In genomic region chr1:207112907-207113306, GRCh38 we compare ENCODE assay signal across 27 cellular contexts. TPM values are rescaled to one million over a fixed set of nuclear protein-coding genes. Genes with fewer than 3 reads are reported as not detected.
DNase-seq lines count a peak whose midpoint lies in the region; ATAC-seq, FAIRE-seq and TF ChIP-seq lines count a peak whose summit lies in the region.
"Had no signal": no experiment of that assay in that cellular context is flagged by ENCODE, and none has a peak within 500 bp of the region (broad histone marks: within the 10 kb centered on the region; RNA-seq: fewer than 3 reads in every experiment).

No MANE protein-coding gene starts in this region.

- no peaks in the 10 kb centered on the region for H3K4me1 ChIP-seq in K562 (replicated peaks in 1 of 2; ENCODE audit: control insufficient read depth in 2 of 2, insufficient read depth in 2 of 2, low read length in 2 of 2)
- no peaks in the 10 kb centered on the region for H3K4me1 ChIP-seq in left lung
- H3K4me1 ChIP-seq: A549; BE2C; BLaER1 treated with 17β-estradiol and CSF1 and Interleukin-3, amounts not matched to agents 10 nM and 100 nM had no signal

- H3K9ac ChIP-seq in K562 (ENCODE audit: insufficient read depth in 1 of 2, low read depth in 2 of 2, low read length in 2 of 2) = no peak overlapping the region
- H3K9ac ChIP-seq: BLaER1 treated with 17β-estradiol and CSF1 and Interleukin-3, amounts not matched to agents 10 nM and 100 nM; GM23248 had no signal

- H3K27me3 ChIP-seq in K562 (ENCODE audit: control insufficient read depth in 2 of 2, insufficient read depth in 2 of 2, low read length in 2 of 2) = no peaks in the 10 kb centered on the region
- no peaks in the 10 kb centered on the region for H3K27me3 ChIP-seq in left lung
- H3K27me3 ChIP-seq: BLaER1 treated with 17β-estradiol and CSF1 and Interleukin-3, amounts not matched to agents 10 nM and 100 nM had no signal

- no peaks in the 10 kb centered on the region for H4K20me1 ChIP-seq in K562 (replicated peaks; ENCODE audit: control insufficient read depth, insufficient read depth, low read length)
- H4K20me1 ChIP-seq: BLaER1 treated with 17β-estradiol and CSF1 and Interleukin-3, amounts not matched to agents 10 nM and 100 nM had no signal

- WGBS in K562 (ENCODE audit: insufficient coverage, low coverage, missing lambda C conversion rate) = 13% methylated on average over 2 of the region's 2 CpGs

- BruUV-seq in K562 (replicated peaks; lab: Mats Ljungman, UMichigan) = no TSS peak

- no peaks in the 10 kb centered on the region for H3K9me3 Mint-ChIP-seq in nephron
- H3K9me3 Mint-ChIP-seq: CD14-positive monocyte; CD4-positive, alpha-beta T cell; CD8-positive, alpha-beta memory T cell; H9; HFFc6 had no signal

- no peak overlapping the region for H3K27ac ChIP-seq in K562 (ENCODE audit: extremely low read depth, low read depth, low read length)
- no peak overlapping the region for H3K27ac ChIP-seq in left lung
- H3K27ac ChIP-seq: A549; BLaER1 treated with 17β-estradiol and CSF1 and Interleukin-3, amounts not matched to agents 10 nM and 100 nM; GM23248 had no signal

- H3K4me2 ChIP-seq in K562 (ENCODE audit: insufficient read depth, low read length) = no peak overlapping the region
- H3K4me2 ChIP-seq: A549; BLaER1 treated with 17β-estradiol and CSF1 and Interleukin-3, amounts not matched to agents 10 nM and 100 nM had no signal

- no peak for FAIRE-seq in K562 (lab: Jason Lieb, UNC)
- FAIRE-seq: A549, G401.6, GM12892, GM19239 had no signal

- no peaks in the 10 kb centered on the region for H3K9me3 ChIP-seq in K562 (replicated peaks; ENCODE audit: control insufficient read depth, insufficient read depth, low read depth, low read length)
- H3K9me3 ChIP-seq in left lung = no peaks in the 10 kb centered on the region
- H3K9me3 ChIP-seq: A549; BE2C; BLaER1 treated with 17β-estradiol and CSF1 and Interleukin-3, amounts not matched to agents 10 nM and 100 nM had no signal

- POLR2A ChIA-PET in K562 (lab: Yijun Ruan, JAX) = interaction anchor here (0.6 to 0.9 kb wide), 2 partner anchors 8 to 53 kb away, joined by 3 read pairs; no protein-coding TSS in a partner anchor

- H3K4me1 Mint-ChIP-seq in nephron = peaks cover 22% of the 10 kb centered on the region
- H3K4me1 Mint-ChIP-seq: CD14-positive monocyte; CD8-positive, alpha-beta memory T cell had no signal

- no peaks in the 10 kb centered on the region for H3K79me2 ChIP-seq in K562 (ENCODE audit: control insufficient read depth, insufficient read depth, low read length)

- in situ Hi-C loops in K562 (cut with MboI) = no loop called here

- H3K9me1 ChIP-seq in K562 (ENCODE audit: control insufficient read depth, insufficient read depth, low read length) = no peaks in the 10 kb centered on the region

- no peak for TF ChIP-seq POLR2A in K562 (conservative IDR thresholded peaks at IDR 0.05)

- TF ChIP-seq CTCF in K562 (IDR thresholded peaks at IDR 0.05 in 2 of 3, conservative IDR thresholded peaks at IDR 0.05 in 1 of 3; ENCODE audit: insufficient read depth in 2 of 3, low read depth in 1 of 3, low read length in 3 of 3) = no peak
- no peak for TF ChIP-seq CTCF in nephron (IDR thresholded peaks at IDR 0.05; ENCODE audit: unreplicated experiment in 3 of 3)
- TF ChIP-seq CTCF in left lung (IDR thresholded peaks at IDR 0.05) = no peak

- peak overlapping the region; percentile 41 to 82 (median 58) for H3K27ac Mint-ChIP-seq in nephron
- H3K27ac Mint-ChIP-seq: CD14-positive monocyte; CD4-positive, alpha-beta T cell; CD8-positive, alpha-beta memory T cell; H9; HFFc6 had no signal

- no peak overlapping the region for H3K4me3 Mint-ChIP-seq in nephron
- H3K4me3 Mint-ChIP-seq: CD14-positive monocyte; CD4-positive, alpha-beta T cell; CD8-positive, alpha-beta memory T cell; H9; HFFc6 had no signal

- H3K4me3 ChIP-seq in K562 = no peak overlapping the region
- no peak overlapping the region for H3K4me3 ChIP-seq in left lung
- H3K4me3 ChIP-seq: A549; BLaER1 treated with 17β-estradiol and CSF1 and Interleukin-3, amounts not matched to agents 10 nM and 100 nM; GM23248 had no signal

- DNase-seq in K562 (ENCODE audit: extremely low read depth in 1 of 4, low spot score in 3 of 4) = no peak
- DNase-seq in left lobe of liver (ENCODE audit: low spot score) = no peak
- DNase-seq in iPS-NIHi11 (ENCODE audit: low spot score) = no peak
- DNase-seq in NCI-H1694 treated with DMSO at 0.1 percent for 48 hours (lab: John Stamatoyannopoulos, UW) = no peak
- no peak for DNase-seq in left lung
- DNase-seq: 8988T; ACHN; AML-193; BE2C; Calu3; CD4-positive, alpha-beta T cell; CD8-positive, alpha-beta memory T cell; DMS153; DND-41; GM23248; H9; HFFc6 had no signal

- intact Hi-C loops in K562 (cut with micrococcal nuclease) (no loop called here), left lung (cut with DNase I) (no loop called here)

- H3K36me3 Mint-ChIP-seq in nephron (ENCODE audit: low read depth) = no peaks in the 10 kb centered on the region
- H3K36me3 Mint-ChIP-seq: CD14-positive monocyte; CD8-positive, alpha-beta memory T cell had no signal

- no peak for TF ChIP-seq RAD21 in K562 (CRISPR knock-in tag; conservative IDR thresholded peaks at IDR 0.05 in 1 of 2, IDR thresholded peaks at IDR 0.05 in 1 of 2)

- H3K27me3 Mint-ChIP-seq in nephron (ENCODE audit: low read depth) = no peaks in the 10 kb centered on the region

- H3K36me3 ChIP-seq in K562 (ENCODE audit: control insufficient read depth, insufficient read depth, low read length) (no peaks in the 10 kb centered on the region), left lung (no peaks in the 10 kb centered on the region)
- H3K36me3 ChIP-seq: BE2C; BLaER1 treated with 17β-estradiol and CSF1 and Interleukin-3, amounts not matched to agents 10 nM and 100 nM had no signal

- CTCF ChIA-PET in K562 (lab: Yijun Ruan, JAX; ENCODE audit: low intra/inter-chr PET ratio) = no interaction called here

- H2AFZ ChIP-seq in K562 (ENCODE audit: low read depth, low read length) = 0 out of 2 replicates have a peak overlapping the region, but pooled peaks have one; percentile 10
- H2AFZ ChIP-seq: GM23248 had no signal

- ATAC-seq in K562 (no peak), left lobe of liver (peak; percentile 27), GM18502 (IDR thresholded peaks at IDR 0.05; ENCODE audit: poor library complexity, unreplicated experiment) (no peak), left lung (no peak)
- ATAC-seq: A549, HCT116 had no signal

- TF ChIP-seq EP300 in K562 (IDR thresholded peaks at IDR 0.05; ENCODE audit: low read length) = no peak

RNA-seq across cellular contexts. Expression of gene C4BPA, which starts 8.9 kb away (rescaled TPM):
- not detected in 2 replicates for total RNA-seq in K562 (2011; cell fraction: chromatin; rRNA removed; ENCODE audit: low replicate concordance)
- not detected in 2 replicates for total RNA-seq in K562 (2011; cell fraction: nucleolus; rRNA removed)
- not detected in 2 replicates for total RNA-seq in K562 (2011; cell fraction: nucleoplasm; rRNA removed)
- total RNA-seq in K562 (2014; rRNA removed) (not detected in 2 replicates), K562 (2014; rRNA removed; fragmentation: Illumina TruSeq; extraction: Trizol) (0.10 and 0.15 TPM in 2 replicates), K562 (2015; rRNA removed; fragmentation: Illumina TruSeq; extraction: Trizol) (0.22 and 0.23 TPM in 2 replicates), K562 (2021) (0.18 and 0.47 TPM in 2 replicates), left lobe of liver (792 TPM), left lung (10 to 100 TPM; 22.2 to 32.1 TPM)
- polyA plus RNA-seq in K562 (2011; rRNA removed) (0.04 TPM in 1 of 2 replicates, not detected in the other), K562 (2014; fragmentation: Illumina TruSeq; extraction: Trizol) (0.06 and 0.07 TPM in 2 replicates), K562 (2014; fragmentation: Nextera tagmentation; extraction: Ambion mirVana) (under 1 TPM in 1 of 2 experiments, not detected in 1; 0.06 TPM), K562 (2014; rRNA removed) (not detected in 2 replicates)
- polyA plus RNA-seq in K562 (2011; cell fraction: cytosol; rRNA removed) = not detected in 2 replicates
- polyA plus RNA-seq in K562 (2011; cell fraction: nucleus; rRNA removed) = not detected in 2 replicates
- polyA plus RNA-seq in K562 (2012) = 0.18 and 0.82 TPM in 2 replicates
- not detected in 2 replicates for polyA minus RNA-seq in K562 (2011; rRNA and poly(A)+ RNA removed)
- not detected in 2 replicates for polyA minus RNA-seq in K562 (2011; cell fraction: cytosol; rRNA and poly(A)+ RNA removed)
- polyA minus RNA-seq in K562 (2011; cell fraction: nucleus; rRNA and poly(A)+ RNA removed) = not detected in 2 replicates
- total RNA-seq: CD4-positive, alpha-beta T cell; CD8-positive, alpha-beta memory T cell; GM23248; H9; HFFc6 had no signal
- polyA plus RNA-seq: CD8-positive, alpha-beta memory T cell; GM23248 had no signal

RNA-seq across cellular contexts. Expression of gene C4BPB, which starts 24.2 kb away (rescaled TPM):
- total RNA-seq in K562 (2011; cell fraction: chromatin; rRNA removed; ENCODE audit: low replicate concordance) = not detected in 2 replicates
- not detected in 2 replicates for total RNA-seq in K562 (2011; cell fraction: nucleolus; rRNA removed)
- total RNA-seq in K562 (2011; cell fraction: nucleoplasm; rRNA removed) = not detected in 2 replicates
- not detected in 2 replicates for total RNA-seq in K562 (2014; rRNA removed)
- not detected in 2 replicates for total RNA-seq in K562 (2014; rRNA removed; fragmentation: Illumina TruSeq; extraction: Trizol)
- total RNA-seq in K562 (2015; rRNA removed; fragmentation: Illumina TruSeq; extraction: Trizol) = not detected in 2 replicates
- total RNA-seq in K562 (2021) = not detected in 2 replicates
- polyA plus RNA-seq in K562 (2011; rRNA removed) = not detected in 2 replicates
- 0.03 TPM in 1 of 2 replicates, not detected in the other for polyA plus RNA-seq in K562 (2011; cell fraction: cytosol; rRNA removed)
- not detected in 2 replicates for polyA plus RNA-seq in K562 (2011; cell fraction: nucleus; rRNA removed)
- polyA plus RNA-seq in K562 (2012) = not detected in 2 replicates
- not detected in 2 replicates for polyA plus RNA-seq in K562 (2014; fragmentation: Illumina TruSeq; extraction: Trizol)
- polyA plus RNA-seq in K562 (2014; fragmentation: Nextera tagmentation; extraction: Ambion mirVana) = not detected
- polyA plus RNA-seq in K562 (2014; rRNA removed) = not detected in 2 replicates
- polyA minus RNA-seq in K562 (2011; rRNA and poly(A)+ RNA removed) = 0.12 TPM in 1 of 2 replicates, not detected in the other
- 2.3 and 3.0 TPM in 2 replicates for polyA minus RNA-seq in K562 (2011; cell fraction: cytosol; rRNA and poly(A)+ RNA removed)
- 0.22 and 0.54 TPM in 2 replicates for polyA minus RNA-seq in K562 (2011; cell fraction: nucleus; rRNA and poly(A)+ RNA removed)
- total RNA-seq in left lobe of liver = 223 TPM
- 1 to 10 TPM; 4.3 to 6.4 TPM for total RNA-seq in left lung
- total RNA-seq: GM23248, H4, H9 had no signal
- polyA plus RNA-seq: CD14-positive monocyte; CD8-positive, alpha-beta memory T cell; GM23248 had no signal

RNA-seq across cellular contexts. Expression of gene PFKFB2, which starts 59.8 kb away (rescaled TPM):
- 29.4 and 45.8 TPM in 2 replicates for total RNA-seq in K562 (2011; cell fraction: chromatin; rRNA removed; ENCODE audit: low replicate concordance)
- total RNA-seq in K562 (2011; cell fraction: nucleolus; rRNA removed) = 18.0 and 21.1 TPM in 2 replicates
- 29.2 and 44.5 TPM in 2 replicates for total RNA-seq in K562 (2011; cell fraction: nucleoplasm; rRNA removed)
- total RNA-seq in K562 (2014; rRNA removed) (10.5 and 12.3 TPM in 2 replicates), K562 (2014; rRNA removed; fragmentation: Illumina TruSeq; extraction: Trizol) (21.9 and 26.2 TPM in 2 replicates), K562 (2015; rRNA removed; fragmentation: Illumina TruSeq; extraction: Trizol) (17.3 and 17.8 TPM in 2 replicates), K562 (2021) (20.4 and 22.9 TPM in 2 replicates), left lobe of liver (4.1 TPM), left lung (10 to 100 TPM; 52.6 to 63.8 TPM)
- polyA plus RNA-seq in K562 (2011; rRNA removed) (24.1 and 26.0 TPM in 2 replicates), K562 (2014; fragmentation: Illumina TruSeq; extraction: Trizol) (13.5 and 16.4 TPM in 2 replicates), K562 (2014; fragmentation: Nextera tagmentation; extraction: Ambion mirVana) (1 to 10 TPM; 6.9 to 7.6 TPM), K562 (2014; rRNA removed) (11.7 and 11.9 TPM in 2 replicates)
- polyA plus RNA-seq in K562 (2011; cell fraction: cytosol; rRNA removed) = 7.4 and 16.5 TPM in 2 replicates
- 45.3 and 52.2 TPM in 2 replicates for polyA plus RNA-seq in K562 (2011; cell fraction: nucleus; rRNA removed)
- polyA plus RNA-seq in K562 (2012) = 11.2 and 14.1 TPM in 2 replicates
- polyA minus RNA-seq in K562 (2011; rRNA and poly(A)+ RNA removed) = 44.6 and 45.6 TPM in 2 replicates
- 11.7 and 14.3 TPM in 2 replicates for polyA minus RNA-seq in K562 (2011; cell fraction: cytosol; rRNA and poly(A)+ RNA removed)
- 18.3 and 29.3 TPM in 2 replicates for polyA minus RNA-seq in K562 (2011; cell fraction: nucleus; rRNA and poly(A)+ RNA removed)

Comparison
In these comparisons a context has a peak if more than half of its experiments do, and no peak if none do; other contexts are left out.
1. RNA of gene C4BPA, which starts 8.9 kb away (total RNA-seq): 792 TPM in left lobe of liver (single experiment); 22.2 to 32.1 TPM in left lung and 0.10 to 0.47 TPM in K562; every median in the first group is over 10 times any median in the second.
2. RNA of gene C4BPB, which starts 24.2 kb away (total RNA-seq): 223 TPM in left lobe of liver (single experiment); 4.3 to 6.4 TPM in left lung and not detected in K562; every median in the first group is over 10 times any median in the second.